ENCODE assay signal across 10 cellular contexts in genomic region chr16:31052131-31052530, GRCh38. TPM values are rescaled to one million over a fixed set of nuclear protein-coding genes. Genes with fewer than 3 reads are reported as not detected.
DNase-seq lines count a peak whose midpoint lies in the region; ATAC-seq, FAIRE-seq and TF ChIP-seq lines count a peak whose summit lies in the region.
"Had no signal": no experiment of that assay in that cellular context is flagged by ENCODE, and none has a peak within 500 bp of the region (broad histone marks: within the 10 kb centered on the region; RNA-seq: fewer than 3 reads in every experiment).

No MANE protein-coding gene starts in this region.

- H3K4me3 ChIP-seq in K562 (no peak overlapping the region), mesenchymal stem cell (ENCODE audit: insufficient read depth in 1 of 2, low read depth in 1 of 2, low read length in 2 of 2) (no peak overlapping the region)

- in situ Hi-C loops in K562 (cut with MboI) = no loop called here

- H3K18ac ChIP-seq in mesenchymal stem cell (ENCODE audit: low read depth in 1 of 2, low read length in 2 of 2) = peak overlapping the region in 1 of 2 experiments; percentile 43

- H3K27ac ChIP-seq in K562 (ENCODE audit: extremely low read depth, low read depth, low read length) (no peak overlapping the region), mesenchymal stem cell (ENCODE audit: low read length, poor library complexity, severe bottlenecking) (peak overlapping the region; percentile 69)

- no peaks in the 10 kb centered on the region for H3K36me3 ChIP-seq in K562 (ENCODE audit: control insufficient read depth, insufficient read depth, low read length)
- H3K36me3 ChIP-seq in mesenchymal stem cell (ENCODE audit: control insufficient read depth in 1 of 2, insufficient read depth in 2 of 2, low read depth in 1 of 2, low read length in 2 of 2) = no peaks in the 10 kb centered on the region

- H4K20me1 ChIP-seq in K562 (replicated peaks; ENCODE audit: control insufficient read depth, insufficient read depth, low read length) = no peaks in the 10 kb centered on the region

- ATAC-seq in K562 (peak; percentile 38), GM18907 (IDR thresholded peaks at IDR 0.05; ENCODE audit: unreplicated experiment) (no peak)
- no peak for ATAC-seq in stimulated activated memory B cell treated with anti-CD40 and anti-IgM and Interleukin-4, amounts not matched to agents 10 μg/mL and 1 μg/mL and 100 μg/mL, for 72 hours

- no peaks in the 10 kb centered on the region for H3K9me3 Mint-ChIP-seq in stimulated activated memory B cell treated with anti-CD40 and anti-IgM and Interleukin-4, amounts not matched to agents 10 μg/mL and 1 μg/mL and 100 μg/mL, for 72 hours

- intact Hi-C loops in K562 (cut with micrococcal nuclease) = no loop called here

- no peak overlapping the region for H2BK5ac ChIP-seq in mesenchymal stem cell (ENCODE audit: low read depth, low read length, poor library complexity, severe bottlenecking)

- H2BK120ac ChIP-seq in mesenchymal stem cell (ENCODE audit: low read depth, low read length) = peak overlapping the region; percentile 11

- H3K4me2 ChIP-seq in K562 (ENCODE audit: insufficient read depth, low read length) (no peak overlapping the region), mesenchymal stem cell (ENCODE audit: low read length, poor library complexity, severe bottlenecking) (peak overlapping the region; percentile 22)

- no peak for TF ChIP-seq RAD21 in K562 (CRISPR knock-in tag; conservative IDR thresholded peaks at IDR 0.05 in 1 of 2, IDR thresholded peaks at IDR 0.05 in 1 of 2)

- peak overlapping the region in 1 of 2 experiments; percentile 80 for H3K4ac ChIP-seq in mesenchymal stem cell (ENCODE audit: low read depth in 1 of 2, low read length in 2 of 2)

- peak overlapping the region; percentile 31 for H2AK5ac ChIP-seq in mesenchymal stem cell (ENCODE audit: low read length, severe bottlenecking)

- WGBS in K562 (ENCODE audit: insufficient coverage, low coverage, missing lambda C conversion rate) = 5% methylated on average over 2 of the region's 2 CpGs
- 0% methylated on average over 1 of the region's 2 CpGs for WGBS in mesenchymal stem cell

- no peaks in the 10 kb centered on the region for H3K4me1 Mint-ChIP-seq in stimulated activated memory B cell treated with anti-CD40 and anti-IgM and Interleukin-4, amounts not matched to agents 10 μg/mL and 1 μg/mL and 100 μg/mL, for 72 hours

- H4K91ac ChIP-seq in mesenchymal stem cell (ENCODE audit: low read length) = peak overlapping the region; percentile 44

- H3K4me1 ChIP-seq in K562 (replicated peaks in 1 of 2; ENCODE audit: control insufficient read depth in 2 of 2, insufficient read depth in 2 of 2, low read length in 2 of 2) (peaks cover 0 to 3% of the 10 kb centered on the region in 2 experiments; a peak in 2 of 5 replicates), mesenchymal stem cell (ENCODE audit: control insufficient read depth, insufficient read depth, low read depth, low read length) (peaks cover 7% of the 10 kb centered on the region)

- FAIRE-seq in K562 (lab: Jason Lieb, UNC) = peak; percentile 23

- POLR2A ChIA-PET in K562 (lab: Yijun Ruan, JAX) = interaction anchor here (1.1 kb wide), 2 partner anchors 14 to 141 kb away, joined by 3 to 4 read pairs; no protein-coding TSS in a partner anchor

- no peak overlapping the region for H3K9ac ChIP-seq in K562 (ENCODE audit: insufficient read depth in 1 of 2, low read depth in 2 of 2, low read length in 2 of 2)
- H3K9ac ChIP-seq in mesenchymal stem cell (ENCODE audit: low read length) = peak overlapping the region; percentile 73

- BruUV-seq in K562 (replicated peaks; lab: Mats Ljungman, UMichigan) = no TSS peak

- no peaks in the 10 kb centered on the region for H3K27me3 Mint-ChIP-seq in stimulated activated memory B cell treated with anti-CD40 and anti-IgM and Interleukin-4, amounts not matched to agents 10 μg/mL and 1 μg/mL and 100 μg/mL, for 72 hours

- no peaks in the 10 kb centered on the region for H3K9me1 ChIP-seq in K562 (ENCODE audit: control insufficient read depth, insufficient read depth, low read length)

- H3K36me3 Mint-ChIP-seq in stimulated activated memory B cell treated with anti-CD40 and anti-IgM and Interleukin-4, amounts not matched to agents 10 μg/mL and 1 μg/mL and 100 μg/mL, for 72 hours = peaks cover 10% of the 10 kb centered on the region

- CTCF ChIA-PET in K562 (lab: Yijun Ruan, JAX; ENCODE audit: low intra/inter-chr PET ratio) = no interaction called here

- no peak overlapping the region for H3K4me3 Mint-ChIP-seq in stimulated activated memory B cell treated with anti-CD40 and anti-IgM and Interleukin-4, amounts not matched to agents 10 μg/mL and 1 μg/mL and 100 μg/mL, for 72 hours

- peak overlapping the region in 1 of 2 experiments; percentile 63 for H2BK12ac ChIP-seq in mesenchymal stem cell (ENCODE audit: low read length in 2 of 2)

- no peak for TF ChIP-seq POLR2A in K562 (conservative IDR thresholded peaks at IDR 0.05)

- H3K27me3 ChIP-seq in K562 (ENCODE audit: control insufficient read depth in 2 of 2, insufficient read depth in 2 of 2, low read length in 2 of 2) (peaks cover 3 to 8% of the 10 kb centered on the region in 2 experiments; a peak in 3 of 5 replicates), mesenchymal stem cell (ENCODE audit: control insufficient read depth in 1 of 2, insufficient read depth in 1 of 2, low read length in 2 of 2) (no peaks in the 10 kb centered on the region)

- H3K79me2 ChIP-seq in K562 (ENCODE audit: control insufficient read depth, insufficient read depth, low read length) = no peaks in the 10 kb centered on the region

- H3K79me1 ChIP-seq in mesenchymal stem cell (replicated peaks; ENCODE audit: low read length, poor library complexity, severe bottlenecking) = no peaks in the 10 kb centered on the region

- H3K23ac ChIP-seq in mesenchymal stem cell (ENCODE audit: low read length in 2 of 2) = no peak overlapping the region

- H4K8ac ChIP-seq in mesenchymal stem cell (ENCODE audit: low read length) = no peak overlapping the region

- DNase-seq in CD1c-positive myeloid dendritic cell (ENCODE audit: extremely low spot score) (peak; percentile 83), HUDEP-2 (lab: John Stamatoyannopoulos, UW; ENCODE audit: unreplicated experiment in 76 of 76) (peak in 51 of 76 experiments; percentile 6 to 76 (median 31)), K562 (ENCODE audit: extremely low read depth in 1 of 4, low spot score in 3 of 4) (peak; percentile 28 to 57 (median 35)), mesenchymal stem cell (peak; percentile 95), NCI-H128 (lab: John Stamatoyannopoulos, UW; ENCODE audit: unreplicated experiment) (no peak), NCI-H526 (lab: John Stamatoyannopoulos, UW) (no peak)
- DNase-seq: NCI-H146, occipital lobe had no signal

- no peak for TF ChIP-seq CTCF in K562 (IDR thresholded peaks at IDR 0.05 in 2 of 3, conservative IDR thresholded peaks at IDR 0.05 in 1 of 3; ENCODE audit: insufficient read depth in 2 of 3, low read depth in 1 of 3, low read length in 3 of 3)

- H2AFZ ChIP-seq in K562 (ENCODE audit: low read depth, low read length) = no peak overlapping the region
- H2AFZ ChIP-seq in mesenchymal stem cell (ENCODE audit: low read depth, low read length) = no peak overlapping the region

- no peak overlapping the region for H3K27ac Mint-ChIP-seq in stimulated activated memory B cell treated with anti-CD40 and anti-IgM and Interleukin-4, amounts not matched to agents 10 μg/mL and 1 μg/mL and 100 μg/mL, for 72 hours

- no peaks in the 10 kb centered on the region for H3K9me3 ChIP-seq in K562 (replicated peaks; ENCODE audit: control insufficient read depth, insufficient read depth, low read depth, low read length)
- H3K9me3 ChIP-seq in mesenchymal stem cell (ENCODE audit: control insufficient read depth, low read length) = no peaks in the 10 kb centered on the region

- no peak overlapping the region for H3K14ac ChIP-seq in mesenchymal stem cell (ENCODE audit: low read length in 2 of 2)

- H2BK15ac ChIP-seq in mesenchymal stem cell (ENCODE audit: low read depth, poor library complexity, severe bottlenecking) = no peak overlapping the region

- 0 out of 2 replicates have a peak, but pooled peaks have one; percentile 20 for TF ChIP-seq EP300 in K562 (IDR thresholded peaks at IDR 0.05; ENCODE audit: low read length)

RNA-seq across cellular contexts. Expression of gene STX4, which starts 18.8 kb away (rescaled TPM):
- 37.7 and 76.5 TPM in 2 replicates for total RNA-seq in K562 (2011; cell fraction: chromatin; rRNA removed; ENCODE audit: low replicate concordance)
- 42.2 and 47.4 TPM in 2 replicates for total RNA-seq in K562 (2011; cell fraction: nucleolus; rRNA removed)
- 37.8 and 42.9 TPM in 2 replicates for total RNA-seq in K562 (2011; cell fraction: nucleoplasm; rRNA removed)
- total RNA-seq in K562 (2014; rRNA removed) = 20.7 and 22.5 TPM in 2 replicates
- 11.6 and 13.0 TPM in 2 replicates for total RNA-seq in K562 (2014; rRNA removed; fragmentation: Illumina TruSeq; extraction: Trizol)
- 20.3 and 21.5 TPM in 2 replicates for total RNA-seq in K562 (2015; rRNA removed; fragmentation: Illumina TruSeq; extraction: Trizol)
- total RNA-seq in K562 (2021) = 32.1 and 45.8 TPM in 2 replicates
- polyA plus RNA-seq in K562 (2011; rRNA removed) = 26.9 and 29.6 TPM in 2 replicates
- 27.4 and 36.6 TPM in 2 replicates for polyA plus RNA-seq in K562 (2011; cell fraction: cytosol; rRNA removed)
- polyA plus RNA-seq in K562 (2011; cell fraction: nucleus; rRNA removed) = 78.8 and 87.4 TPM in 2 replicates
- 50.6 and 58.7 TPM in 2 replicates for polyA plus RNA-seq in K562 (2012)
- polyA plus RNA-seq in K562 (2014; fragmentation: Illumina TruSeq; extraction: Trizol) = 30.6 and 36.8 TPM in 2 replicates
- polyA plus RNA-seq in K562 (2014; fragmentation: Nextera tagmentation; extraction: Ambion mirVana) = 1 to 10 TPM; 3.2 to 7.4 TPM
- polyA plus RNA-seq in K562 (2014; rRNA removed) = 42.6 and 48.0 TPM in 2 replicates
- 18.1 and 24.6 TPM in 2 replicates for polyA minus RNA-seq in K562 (2011; rRNA and poly(A)+ RNA removed)
- polyA minus RNA-seq in K562 (2011; cell fraction: cytosol; rRNA and poly(A)+ RNA removed) = 15.8 and 19.9 TPM in 2 replicates
- 11.7 and 19.1 TPM in 2 replicates for polyA minus RNA-seq in K562 (2011; cell fraction: nucleus; rRNA and poly(A)+ RNA removed)
- polyA plus RNA-seq in mesenchymal stem cell (2013, experiment 1 of 2) = 80.0 TPM
- polyA plus RNA-seq in mesenchymal stem cell (2013, experiment 2 of 2) = 81.0 TPM

RNA-seq across cellular contexts. Expression of gene ZNF668, which starts 21.9 kb away (rescaled TPM):
- total RNA-seq in K562 (2011; cell fraction: chromatin; rRNA removed; ENCODE audit: low replicate concordance) = 5.0 and 15.9 TPM in 2 replicates
- total RNA-seq in K562 (2011; cell fraction: nucleolus; rRNA removed) = 15.7 and 17.7 TPM in 2 replicates
- total RNA-seq in K562 (2011; cell fraction: nucleoplasm; rRNA removed) = 7.7 and 10.0 TPM in 2 replicates
- total RNA-seq in K562 (2014; rRNA removed) (8.1 and 11.4 TPM in 2 replicates), K562 (2014; rRNA removed; fragmentation: Illumina TruSeq; extraction: Trizol) (0.83 and 1.6 TPM in 2 replicates), K562 (2015; rRNA removed; fragmentation: Illumina TruSeq; extraction: Trizol) (4.4 and 5.2 TPM in 2 replicates), K562 (2021) (13.5 and 15.3 TPM in 2 replicates)
- polyA plus RNA-seq in K562 (2011; rRNA removed) (3.0 and 4.7 TPM in 2 replicates), K562 (2014; fragmentation: Illumina TruSeq; extraction: Trizol) (3.1 and 3.3 TPM in 2 replicates), K562 (2014; fragmentation: Nextera tagmentation; extraction: Ambion mirVana) (under 1 TPM in 1 of 2 experiments, not detected in 1; 0.04 TPM), K562 (2014; rRNA removed) (7.9 and 10.1 TPM in 2 replicates)
- 5.7 and 17.3 TPM in 2 replicates for polyA plus RNA-seq in K562 (2011; cell fraction: cytosol; rRNA removed)
- 5.7 and 10.3 TPM in 2 replicates for polyA plus RNA-seq in K562 (2011; cell fraction: nucleus; rRNA removed)
- polyA plus RNA-seq in K562 (2012) = 6.9 and 8.6 TPM in 2 replicates
- polyA minus RNA-seq in K562 (2011; rRNA and poly(A)+ RNA removed) = 2.5 and 3.0 TPM in 2 replicates
- 6.7 and 10.6 TPM in 2 replicates for polyA minus RNA-seq in K562 (2011; cell fraction: cytosol; rRNA and poly(A)+ RNA removed)
- 4.4 and 4.7 TPM in 2 replicates for polyA minus RNA-seq in K562 (2011; cell fraction: nucleus; rRNA and poly(A)+ RNA removed)
- polyA plus RNA-seq in mesenchymal stem cell (2013, experiment 1 of 2) = 11.3 TPM
- 12.2 TPM for polyA plus RNA-seq in mesenchymal stem cell (2013, experiment 2 of 2)

RNA-seq across cellular contexts. Expression of gene ZNF646, which starts 22.1 kb away (rescaled TPM):
- total RNA-seq in K562 (2011; cell fraction: chromatin; rRNA removed; ENCODE audit: low replicate concordance) = 12.6 and 34.4 TPM in 2 replicates
- 23.8 and 35.7 TPM in 2 replicates for total RNA-seq in K562 (2011; cell fraction: nucleolus; rRNA removed)
- 21.6 and 22.9 TPM in 2 replicates for total RNA-seq in K562 (2011; cell fraction: nucleoplasm; rRNA removed)
- total RNA-seq in K562 (2014; rRNA removed) = 17.3 and 20.7 TPM in 2 replicates
- 3.8 and 4.3 TPM in 2 replicates for total RNA-seq in K562 (2014; rRNA removed; fragmentation: Illumina TruSeq; extraction: Trizol)
- total RNA-seq in K562 (2015; rRNA removed; fragmentation: Illumina TruSeq; extraction: Trizol) = 10.6 and 10.7 TPM in 2 replicates
- total RNA-seq in K562 (2021) = 16.1 and 20.6 TPM in 2 replicates
- 3.4 and 4.8 TPM in 2 replicates for polyA plus RNA-seq in K562 (2011; rRNA removed)
- 4.3 and 7.8 TPM in 2 replicates for polyA plus RNA-seq in K562 (2011; cell fraction: cytosol; rRNA removed)
- 11.0 and 21.5 TPM in 2 replicates for polyA plus RNA-seq in K562 (2011; cell fraction: nucleus; rRNA removed)
- 8.4 and 10.0 TPM in 2 replicates for polyA plus RNA-seq in K562 (2012)
- 8.0 and 11.1 TPM in 2 replicates for polyA plus RNA-seq in K562 (2014; fragmentation: Illumina TruSeq; extraction: Trizol)
- polyA plus RNA-seq in K562 (2014; fragmentation: Nextera tagmentation; extraction: Ambion mirVana) = under 1 TPM; 0.08 to 0.10 TPM
- polyA plus RNA-seq in K562 (2014; rRNA removed) = 9.9 and 10.4 TPM in 2 replicates
- polyA minus RNA-seq in K562 (2011; rRNA and poly(A)+ RNA removed) = 5.2 and 7.5 TPM in 2 replicates
- 8.0 and 10.5 TPM in 2 replicates for polyA minus RNA-seq in K562 (2011; cell fraction: cytosol; rRNA and poly(A)+ RNA removed)
- 24.8 and 25.0 TPM in 2 replicates for polyA minus RNA-seq in K562 (2011; cell fraction: nucleus; rRNA and poly(A)+ RNA removed)
- polyA plus RNA-seq in mesenchymal stem cell (2013, experiment 1 of 2) = 6.5 TPM
- 5.2 TPM for polyA plus RNA-seq in mesenchymal stem cell (2013, experiment 2 of 2)

RNA-seq across cellular contexts. Expression of gene PRSS53, which starts 36.6 kb away (rescaled TPM):
- total RNA-seq in K562 (2011; cell fraction: chromatin; rRNA removed; ENCODE audit: low replicate concordance) = 11.2 and 29.6 TPM in 2 replicates
- 16.2 and 17.5 TPM in 2 replicates for total RNA-seq in K562 (2011; cell fraction: nucleolus; rRNA removed)
- 15.5 and 16.0 TPM in 2 replicates for total RNA-seq in K562 (2011; cell fraction: nucleoplasm; rRNA removed)
- total RNA-seq in K562 (2014; rRNA removed) (0.78 and 1.1 TPM in 2 replicates), K562 (2014; rRNA removed; fragmentation: Illumina TruSeq; extraction: Trizol) (0.16 and 0.40 TPM in 2 replicates), K562 (2015; rRNA removed; fragmentation: Illumina TruSeq; extraction: Trizol) (0.43 and 0.57 TPM in 2 replicates), K562 (2021) (0.85 and 1.3 TPM in 2 replicates)
- polyA plus RNA-seq in K562 (2011; rRNA removed) (0.78 and 1.9 TPM in 2 replicates), K562 (2014; fragmentation: Illumina TruSeq; extraction: Trizol) (0.45 and 0.69 TPM in 2 replicates), K562 (2014; fragmentation: Nextera tagmentation; extraction: Ambion mirVana) (not detected), K562 (2014; rRNA removed) (1.7 and 1.9 TPM in 2 replicates)
- 0.51 and 1.0 TPM in 2 replicates for polyA plus RNA-seq in K562 (2011; cell fraction: cytosol; rRNA removed)
- polyA plus RNA-seq in K562 (2011; cell fraction: nucleus; rRNA removed) = 23.4 and 25.9 TPM in 2 replicates
- polyA plus RNA-seq in K562 (2012) = 1.2 and 4.1 TPM in 2 replicates
- polyA minus RNA-seq in K562 (2011; rRNA and poly(A)+ RNA removed) = 0.63 and 0.78 TPM in 2 replicates
- polyA minus RNA-seq in K562 (2011; cell fraction: cytosol; rRNA and poly(A)+ RNA removed) = 0.27 and 0.29 TPM in 2 replicates
- 4.4 and 6.1 TPM in 2 replicates for polyA minus RNA-seq in K562 (2011; cell fraction: nucleus; rRNA and poly(A)+ RNA removed)
- polyA plus RNA-seq in mesenchymal stem cell (2013, experiment 1 of 2) = 2.1 TPM
- 2.1 TPM for polyA plus RNA-seq in mesenchymal stem cell (2013, experiment 2 of 2)

RNA-seq across cellular contexts. Expression of gene STX1B, which starts 41.7 kb away (rescaled TPM):
- 15.5 and 33.2 TPM in 2 replicates for total RNA-seq in K562 (2011; cell fraction: chromatin; rRNA removed; ENCODE audit: low replicate concordance)
- total RNA-seq in K562 (2011; cell fraction: nucleolus; rRNA removed) = 14.7 and 18.7 TPM in 2 replicates
- 20.5 and 24.8 TPM in 2 replicates for total RNA-seq in K562 (2011; cell fraction: nucleoplasm; rRNA removed)
- total RNA-seq in K562 (2014; rRNA removed) = 0.78 and 0.86 TPM in 2 replicates
- total RNA-seq in K562 (2014; rRNA removed; fragmentation: Illumina TruSeq; extraction: Trizol) = 0.73 and 0.80 TPM in 2 replicates
- 0.79 and 1.1 TPM in 2 replicates for total RNA-seq in K562 (2015; rRNA removed; fragmentation: Illumina TruSeq; extraction: Trizol)
- 1.5 and 2.5 TPM in 2 replicates for total RNA-seq in K562 (2021)
- 1.2 and 3.0 TPM in 2 replicates for polyA plus RNA-seq in K562 (2011; rRNA removed)
- polyA plus RNA-seq in K562 (2011; cell fraction: cytosol; rRNA removed) = 1.3 and 2.3 TPM in 2 replicates
- 13.0 and 14.6 TPM in 2 replicates for polyA plus RNA-seq in K562 (2011; cell fraction: nucleus; rRNA removed)
- polyA plus RNA-seq in K562 (2012) = 1.4 and 2.7 TPM in 2 replicates
- 0.80 and 1.6 TPM in 2 replicates for polyA plus RNA-seq in K562 (2014; fragmentation: Illumina TruSeq; extraction: Trizol)
- polyA plus RNA-seq in K562 (2014; fragmentation: Nextera tagmentation; extraction: Ambion mirVana) = under 1 TPM; 0.07 to 0.08 TPM
- 1.2 and 2.1 TPM in 2 replicates for polyA plus RNA-seq in K562 (2014; rRNA removed)
- polyA minus RNA-seq in K562 (2011; rRNA and poly(A)+ RNA removed) = 3.0 and 6.1 TPM in 2 replicates
- 2.7 and 3.6 TPM in 2 replicates for polyA minus RNA-seq in K562 (2011; cell fraction: cytosol; rRNA and poly(A)+ RNA removed)
- polyA minus RNA-seq in K562 (2011; cell fraction: nucleus; rRNA and poly(A)+ RNA removed) = 5.5 and 8.1 TPM in 2 replicates
- polyA plus RNA-seq in mesenchymal stem cell (2013, experiment 1 of 2) = 0.47 TPM
- polyA plus RNA-seq in mesenchymal stem cell (2013, experiment 2 of 2) = 0.37 TPM

Comparison
In these comparisons a context has a peak if more than half of its experiments do, and no peak if none do; other contexts are left out.
1. DNase-seq: peak in CD1c-positive myeloid dendritic cell (single experiment), HUDEP-2 (51 of 76), K562 (4 of 4) and mesenchymal stem cell (single experiment); none in NCI-H128 (single experiment) and NCI-H526 (0 of 2).